ENCODE assay signal across 35 cellular contexts in the genomic region with DNA sequence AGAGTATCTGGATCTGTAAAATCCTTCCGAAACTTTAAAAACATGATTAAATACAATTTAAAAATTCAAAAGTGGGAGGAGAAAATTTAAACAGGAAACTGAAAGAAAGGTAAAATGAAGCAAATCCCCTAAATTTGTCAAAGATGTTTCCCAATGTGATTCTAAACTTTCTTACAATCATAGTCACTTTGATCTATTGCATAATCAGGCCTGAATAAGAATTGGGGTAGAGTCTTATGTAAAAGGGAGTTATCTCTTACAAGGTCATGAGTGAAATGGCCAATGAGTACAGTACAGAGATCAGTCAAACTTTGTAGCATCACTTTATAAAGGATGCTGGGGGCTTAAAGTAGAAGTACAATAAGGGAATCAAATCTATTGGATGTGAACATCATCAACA.
"Had no signal": no experiment of that assay in that cellular context is flagged by ENCODE, and none has a peak within 500 bp of the region (broad histone marks: within the 10 kb centered on the region; RNA-seq: fewer than 3 reads in every experiment).

No MANE protein-coding gene starts in this region.

- H3K4me3 ChIP-seq: MG63 had no signal

- H3K9me3 ChIP-seq: MG63 had no signal

- H3K27me3 ChIP-seq: MG63 had no signal

- DNase-seq: Karpas-422, Kasumi-1, MG63, MM.1S, MV-4-11, NCI-H1048, NCI-H1092, NCI-H1092 treated with DMSO at 0.1 percent for 48 hours, NCI-H1105, NCI-H1105 treated with DMSO at 0.1 percent for 48 hours, NCI-H1417, NCI-H1417 treated with DMSO at 0.1 percent for 48 hours, NCI-H1436, NCI-H1436 treated with DMSO at 0.1 percent for 48 hours, NCI-H146, NCI-H1694, NCI-H1694 treated with DMSO at 0.1 percent for 48 hours, NCI-H187, NCI-H187 treated with DMSO at 0.1 percent for 48 hours, NCI-H1930, NCI-H2029, NCI-H2029 treated with DMSO at 0.1 percent for 48 hours, NCI-H2081, NCI-H2081 treated with DMSO at 0.1 percent for 48 hours, NCI-H2107, NCI-H2171, NCI-H2171 treated with DMSO at 0.1 percent for 48 hours, NCI-H2227 treated with DMSO at 0.1 percent for 48 hours, NCI-H226, NCI-H345, NCI-H446, NCI-H446 treated with DMSO at 0.1 percent for 48 hours, NCI-H510A, NCI-H510A treated with DMSO at 0.1 percent for 48 hours, NCI-H524 had no signal

- H3K36me3 ChIP-seq: MG63 had no signal
